1 cellular context compared by ENCODE assay signal in genomic region chr14:34450542-34450915, GRCh38.
TF ChIP-seq lines count a peak whose summit lies in the region.

No MANE protein-coding gene starts in this region.

TF ChIP-seq in HepG2, 621 proteins besides CTCF, POLR2A, EP300 and RAD21 (continued from another document and continues in another):
- peak; percentile 53; the same call in 1 of the 2 replicates for TF ChIP-seq YEATS2 (CRISPR knock-in tag; IDR thresholded peaks at IDR 0.05; ENCODE audit: borderline replicate concordance)
- TF ChIP-seq ARID2 (CRISPR knock-in tag; IDR thresholded peaks at IDR 0.05; ENCODE audit: borderline replicate concordance): 0 out of 2 replicates have a peak, but pooled peaks have one; percentile 56
- no peak for TF ChIP-seq ZNF513 (CRISPR knock-in tag; conservative IDR thresholded peaks at IDR 0.05)
- TF ChIP-seq ZNF33B (CRISPR knock-in tag; IDR thresholded peaks at IDR 0.05): no peak
- no peak for TF ChIP-seq CREB1 (IDR thresholded peaks at IDR 0.05)
- 0 out of 2 replicates have a peak, but pooled peaks have one; percentile 17 for TF ChIP-seq CREB1 (CRISPR knock-in tag; IDR thresholded peaks at IDR 0.05)
- TF ChIP-seq GFI1 (CRISPR knock-in tag; IDR thresholded peaks at IDR 0.05; ENCODE audit: borderline replicate concordance): 0 out of 2 replicates have a peak, but pooled peaks have one; percentile 24
- TF ChIP-seq HOMEZ (CRISPR knock-in tag; IDR thresholded peaks at IDR 0.05; ENCODE audit: low read depth): peak; percentile 81
- peak; percentile 88 for TF ChIP-seq HMG20A (CRISPR knock-in tag; IDR thresholded peaks at IDR 0.05; ENCODE audit: borderline replicate concordance)
- no peak for TF ChIP-seq ZNF609 (CRISPR knock-in tag; IDR thresholded peaks at IDR 0.05; ENCODE audit: borderline replicate concordance)
- peak; percentile 96 for TF ChIP-seq SOX5 (CRISPR knock-in tag; IDR thresholded peaks at IDR 0.05; ENCODE audit: borderline replicate concordance)
- TF ChIP-seq RELA (CRISPR knock-in tag; IDR thresholded peaks at IDR 0.05): no peak
- TF ChIP-seq KLF12 (CRISPR knock-in tag; IDR thresholded peaks at IDR 0.05; ENCODE audit: borderline replicate concordance): no peak
- peak; percentile 87 for TF ChIP-seq ZNF644 (CRISPR knock-in tag; IDR thresholded peaks at IDR 0.05; ENCODE audit: low read depth)
- TF ChIP-seq ATF2 (CRISPR knock-in tag; IDR thresholded peaks at IDR 0.05): 0 out of 2 replicates have a peak, but pooled peaks have one; percentile 13
- TF ChIP-seq GLMP (CRISPR knock-in tag; IDR thresholded peaks at IDR 0.05; ENCODE audit: borderline replicate concordance): no peak
- TF ChIP-seq ZSCAN22 (CRISPR knock-in tag; IDR thresholded peaks at IDR 0.05): no peak
- peak; percentile 84; the same call in 1 of the 2 replicates for TF ChIP-seq ZNF792 (CRISPR knock-in tag; IDR thresholded peaks at IDR 0.05)
- no peak for TF ChIP-seq BRF2 (CRISPR knock-in tag; IDR thresholded peaks at IDR 0.05)
- TF ChIP-seq, protein P1, sequence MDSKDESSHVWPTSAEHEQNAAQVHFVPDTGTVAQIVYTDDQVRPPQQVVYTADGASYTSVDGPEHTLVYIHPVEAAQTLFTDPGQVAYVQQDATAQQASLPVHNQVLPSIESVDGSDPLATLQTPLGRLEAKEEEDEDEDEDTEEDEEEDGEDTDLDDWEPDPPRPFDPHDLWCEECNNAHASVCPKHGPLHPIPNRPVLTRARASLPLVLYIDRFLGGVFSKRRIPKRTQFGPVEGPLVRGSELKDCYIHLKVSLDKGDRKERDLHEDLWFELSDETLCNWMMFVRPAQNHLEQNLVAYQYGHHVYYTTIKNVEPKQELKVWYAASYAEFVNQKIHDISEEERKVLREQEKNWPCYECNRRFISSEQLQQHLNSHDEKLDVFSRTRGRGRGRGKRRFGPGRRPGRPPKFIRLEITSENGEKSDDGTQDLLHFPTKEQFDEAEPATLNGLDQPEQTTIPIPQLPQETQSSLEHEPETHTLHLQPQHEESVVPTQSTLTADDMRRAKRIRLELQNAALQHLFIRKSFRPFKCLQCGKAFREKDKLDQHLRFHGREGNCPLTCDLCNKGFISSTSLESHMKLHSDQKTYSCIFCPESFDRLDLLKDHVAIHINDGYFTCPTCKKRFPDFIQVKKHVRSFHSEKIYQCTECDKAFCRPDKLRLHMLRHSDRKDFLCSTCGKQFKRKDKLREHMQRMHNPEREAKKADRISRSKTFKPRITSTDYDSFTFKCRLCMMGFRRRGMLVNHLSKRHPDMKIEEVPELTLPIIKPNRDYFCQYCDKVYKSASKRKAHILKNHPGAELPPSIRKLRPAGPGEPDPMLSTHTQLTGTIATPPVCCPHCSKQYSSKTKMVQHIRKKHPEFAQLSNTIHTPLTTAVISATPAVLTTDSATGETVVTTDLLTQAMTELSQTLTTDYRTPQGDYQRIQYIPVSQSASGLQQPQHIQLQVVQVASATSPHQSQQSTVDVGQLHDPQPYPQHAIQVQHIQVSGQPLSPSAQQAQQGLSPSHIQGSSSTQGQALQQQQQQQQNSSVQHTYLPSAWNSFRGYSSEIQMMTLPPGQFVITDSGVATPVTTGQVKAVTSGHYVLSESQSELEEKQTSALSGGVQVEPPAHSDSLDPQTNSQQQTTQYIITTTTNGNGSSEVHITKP (CRISPR knock-in tag; IDR thresholded peaks at IDR 0.05; ENCODE audit: low read depth): peak; percentile 85
- no peak for TF ChIP-seq ZNF547 (CRISPR knock-in tag; IDR thresholded peaks at IDR 0.05)
- no peak for TF ChIP-seq NAIF1 (CRISPR knock-in tag; IDR thresholded peaks at IDR 0.05; ENCODE audit: borderline replicate concordance)
- TF ChIP-seq ZFP1 (CRISPR knock-in tag; IDR thresholded peaks at IDR 0.05): peak; percentile 85
- peak; percentile 87; the same call in 1 of the 2 replicates for TF ChIP-seq SALL1 (CRISPR knock-in tag; IDR thresholded peaks at IDR 0.05)
- TF ChIP-seq, protein P2, sequence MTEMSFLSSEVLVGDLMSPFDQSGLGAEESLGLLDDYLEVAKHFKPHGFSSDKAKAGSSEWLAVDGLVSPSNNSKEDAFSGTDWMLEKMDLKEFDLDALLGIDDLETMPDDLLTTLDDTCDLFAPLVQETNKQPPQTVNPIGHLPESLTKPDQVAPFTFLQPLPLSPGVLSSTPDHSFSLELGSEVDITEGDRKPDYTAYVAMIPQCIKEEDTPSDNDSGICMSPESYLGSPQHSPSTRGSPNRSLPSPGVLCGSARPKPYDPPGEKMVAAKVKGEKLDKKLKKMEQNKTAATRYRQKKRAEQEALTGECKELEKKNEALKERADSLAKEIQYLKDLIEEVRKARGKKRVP (CRISPR knock-in tag; IDR thresholded peaks at IDR 0.05): peak in 1 of 2 experiments; percentile 54; a peak in 1 of 4 replicates
- TF ChIP-seq, protein P3, sequence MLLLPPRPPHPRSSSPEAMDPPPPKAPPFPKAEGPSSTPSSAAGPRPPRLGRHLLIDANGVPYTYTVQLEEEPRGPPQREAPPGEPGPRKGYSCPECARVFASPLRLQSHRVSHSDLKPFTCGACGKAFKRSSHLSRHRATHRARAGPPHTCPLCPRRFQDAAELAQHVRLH (CRISPR knock-in tag; IDR thresholded peaks at IDR 0.05; ENCODE audit: borderline replicate concordance, low read depth): peak; percentile 49; the same call in 1 of the 2 replicates
- no peak for TF ChIP-seq FOXA1 (IDR thresholded peaks at IDR 0.05)
- TF ChIP-seq FOXA1 (CRISPR knock-in tag; IDR thresholded peaks at IDR 0.05): peak; percentile 82
- TF ChIP-seq PHF21A (CRISPR knock-in tag; IDR thresholded peaks at IDR 0.05): no peak
- TF ChIP-seq FOXO1 (CRISPR knock-in tag; IDR thresholded peaks at IDR 0.05): peak; percentile 78
- TF ChIP-seq PATZ1 (CRISPR knock-in tag; IDR thresholded peaks at IDR 0.05): peak; percentile 54
- TF ChIP-seq ZBTB21 (CRISPR knock-in tag; IDR thresholded peaks at IDR 0.05): no peak
- TF ChIP-seq KDM4B (CRISPR knock-in tag; IDR thresholded peaks at IDR 0.05): no peak
- no peak; the same call in 1 of the 2 replicates for TF ChIP-seq HNRNPUL1 (IDR thresholded peaks at IDR 0.05; ENCODE audit: low read depth, low read length)
- no peak for TF ChIP-seq ZBTB43 (CRISPR knock-in tag; conservative IDR thresholded peaks at IDR 0.05)
- peak; percentile 47; the same call in 1 of the 2 replicates for TF ChIP-seq SOX13 (IDR thresholded peaks at IDR 0.05)
- peak in 1 of 2 experiments; percentile 97; a peak in 2 of 4 replicates for TF ChIP-seq SOX13 (CRISPR knock-in tag; conservative IDR thresholded peaks at IDR 0.05 in 1 of 2, IDR thresholded peaks at IDR 0.05 in 1 of 2)
- TF ChIP-seq NFE2L2 (IDR thresholded peaks at IDR 0.05; ENCODE audit: low read length): no peak
- TF ChIP-seq ZSCAN9 (CRISPR knock-in tag; IDR thresholded peaks at IDR 0.05; ENCODE audit: borderline replicate concordance): 0 out of 2 replicates have a peak, but pooled peaks have one; percentile 32
- TF ChIP-seq ZNF3 (CRISPR knock-in tag; IDR thresholded peaks at IDR 0.05): peak; percentile 39; the same call in 1 of the 2 replicates
- TF ChIP-seq ZNF891 (CRISPR knock-in tag; IDR thresholded peaks at IDR 0.05): no peak
